17 cellular contexts compared by ENCODE assay signal in genomic region chr9:105969672-105970071, GRCh38.
"Had no signal": no experiment of that assay in that cellular context is flagged by ENCODE, and none has a peak within 500 bp of the region (broad histone marks: within the 10 kb centered on the region; RNA-seq: fewer than 3 reads in every experiment).

No MANE protein-coding gene starts in this region.

- H3K4me1 Mint-ChIP-seq: activated naive CD4-positive, alpha-beta T cell treated with anti-CD3 and anti-CD28 coated beads, Interleukin-2, amount 10 ng/mL, durations not matched to agents 7 days and 5 days; activated T-helper 17 cell treated with anti-CD3 and anti-CD28 coated beads, Interleukin-2, amount 50 U/mL, for 72 hours; immature natural killer cell; stimulated activated naive CD8-positive, alpha-beta T cell treated with anti-CD3 and anti-CD28 coated beads, Interleukin-15, amount 100 ng/mL, for 72 hours had no signal

- H3K27me3 Mint-ChIP-seq: activated naive CD4-positive, alpha-beta T cell treated with anti-CD3 and anti-CD28 coated beads, Interleukin-2, amount 10 ng/mL, durations not matched to agents 7 days and 5 days; activated T-helper 17 cell treated with anti-CD3 and anti-CD28 coated beads, Interleukin-2, amount 50 U/mL, for 72 hours had no signal

- H3K4me1 ChIP-seq: esophagus squamous epithelium, thyroid gland, uterus had no signal

- H3K36me3 Mint-ChIP-seq: activated naive CD4-positive, alpha-beta T cell treated with anti-CD3 and anti-CD28 coated beads, Interleukin-2, amount 10 ng/mL, durations not matched to agents 7 days and 5 days; immature natural killer cell; natural killer cell treated with Interleukin-12 subunit alpha and Interleukin-12 subunit beta and Interleukin-15 and Interleukin-18, amount 100 ng/mL, for 72 hours had no signal

- ATAC-seq: activated T-helper 17 cell treated with anti-CD3 and anti-CD28 coated beads, Interleukin-2, amount 50 U/mL, for 72 hours; natural killer cell treated with Interleukin-12 subunit alpha and Interleukin-12 subunit beta and Interleukin-15 and Interleukin-18, amount 100 ng/mL, for 72 hours; stimulated activated naive CD8-positive, alpha-beta T cell treated with anti-CD3 and anti-CD28 coated beads, Interleukin-15, amount 100 ng/mL, for 72 hours had no signal

- H3K9me3 ChIP-seq: esophagus squamous epithelium, ovary, thyroid gland, uterus had no signal

- H3K9me3 Mint-ChIP-seq: activated naive CD4-positive, alpha-beta T cell treated with anti-CD3 and anti-CD28 coated beads, Interleukin-2, amount 10 ng/mL, durations not matched to agents 7 days and 5 days; activated T-helper 17 cell treated with anti-CD3 and anti-CD28 coated beads, Interleukin-2, amount 50 U/mL, for 72 hours; natural killer cell treated with Interleukin-12 subunit alpha and Interleukin-12 subunit beta and Interleukin-15 and Interleukin-18, amount 100 ng/mL, for 72 hours; stimulated activated naive CD8-positive, alpha-beta T cell treated with anti-CD3 and anti-CD28 coated beads, Interleukin-15, amount 100 ng/mL, for 72 hours had no signal

- H3K36me3 ChIP-seq: esophagus squamous epithelium, ovary, thyroid gland, uterus had no signal

- H3K27ac ChIP-seq: esophagus squamous epithelium, ovary, thyroid gland, uterus had no signal

- H3K27ac Mint-ChIP-seq: activated naive CD4-positive, alpha-beta T cell treated with anti-CD3 and anti-CD28 coated beads, Interleukin-2, amount 10 ng/mL, durations not matched to agents 7 days and 5 days; activated T-helper 17 cell treated with anti-CD3 and anti-CD28 coated beads, Interleukin-2, amount 50 U/mL, for 72 hours; immature natural killer cell; natural killer cell treated with Interleukin-12 subunit alpha and Interleukin-12 subunit beta and Interleukin-15 and Interleukin-18, amount 100 ng/mL, for 72 hours; stimulated activated naive CD8-positive, alpha-beta T cell treated with anti-CD3 and anti-CD28 coated beads, Interleukin-15, amount 100 ng/mL, for 72 hours had no signal

- DNase-seq: activated CD4-positive, alpha-beta T cell treated with anti-CD3 and anti-CD28 coated beads, Interleukin-2, amount 50 U/mL, for 1 hour; activated CD4-positive, CD25-positive, alpha-beta regulatory T cell; activated naive CD4-positive, alpha-beta T cell treated with anti-CD3 and anti-CD28 coated beads, Interleukin-2, amount 10 ng/mL, durations not matched to agents 7 days and 5 days; activated T-cell treated with anti-CD3 and anti-CD28 coated beads for 4 hours; amniotic stem cell; esophagus squamous epithelium; foreskin fibroblast; immature natural killer cell; mammary epithelial cell; ovary; stimulated activated CD4-positive, alpha-beta T cell treated with anti-CD3 and anti-CD28 coated beads, Interleukin-4, amount 100 ng/mL, for 24 hours; stimulated activated naive CD8-positive, alpha-beta T cell treated with anti-CD3 and anti-CD28 coated beads, Interleukin-15, amount 100 ng/mL, for 72 hours; T-helper 2 cell; thyroid gland; uterus had no signal

- H3K4me3 Mint-ChIP-seq: activated naive CD4-positive, alpha-beta T cell treated with anti-CD3 and anti-CD28 coated beads, Interleukin-2, amount 10 ng/mL, durations not matched to agents 7 days and 5 days; activated T-helper 17 cell treated with anti-CD3 and anti-CD28 coated beads, Interleukin-2, amount 50 U/mL, for 72 hours; immature natural killer cell; natural killer cell treated with Interleukin-12 subunit alpha and Interleukin-12 subunit beta and Interleukin-15 and Interleukin-18, amount 100 ng/mL, for 72 hours; stimulated activated naive CD8-positive, alpha-beta T cell treated with anti-CD3 and anti-CD28 coated beads, Interleukin-15, amount 100 ng/mL, for 72 hours had no signal

- H3K4me3 ChIP-seq: esophagus squamous epithelium, ovary, thyroid gland, uterus had no signal

- H3K27me3 ChIP-seq: esophagus squamous epithelium, ovary, thyroid gland, uterus had no signal
